Comparison of ENCODE assay signal across 15 cellular contexts in the genomic region with DNA sequence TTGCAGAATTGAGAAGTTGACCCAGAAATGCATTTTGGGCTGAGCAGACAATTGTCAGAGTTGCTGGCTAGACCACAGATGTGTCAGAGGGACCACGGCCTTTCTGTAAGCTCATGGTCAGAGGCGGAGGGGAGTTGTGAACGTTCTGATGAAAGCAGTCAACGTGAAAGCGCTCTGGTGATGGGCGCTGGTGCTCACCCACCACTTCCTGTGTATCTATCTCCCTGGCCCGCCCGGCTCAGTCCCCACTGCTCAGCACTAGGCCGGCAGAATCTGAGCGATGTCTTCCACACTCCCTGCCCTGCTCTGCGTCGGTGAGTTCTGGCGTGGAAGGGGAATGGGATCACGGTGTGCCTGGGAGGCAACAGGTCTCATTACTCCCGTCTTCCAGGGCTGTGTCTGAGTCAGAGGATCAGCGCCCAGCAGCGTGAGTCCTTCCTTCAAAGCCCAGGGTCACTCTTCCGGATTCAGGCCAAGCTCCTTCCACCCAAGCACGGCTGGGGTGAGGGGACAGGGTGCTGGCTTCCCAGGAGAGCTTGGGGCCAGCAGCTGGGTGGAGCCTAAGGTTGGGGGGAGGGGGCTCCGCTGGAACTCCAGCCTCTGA. TPM values are rescaled to one million over a fixed set of nuclear protein-coding genes. Genes with fewer than 3 reads are reported as not detected.
DNase-seq lines count a peak whose midpoint lies in the region; ATAC-seq and TF ChIP-seq lines count a peak whose summit lies in the region.
"Had no signal": no experiment of that assay in that cellular context is flagged by ENCODE, and none has a peak within 500 bp of the region (broad histone marks: within the 10 kb centered on the region; RNA-seq: fewer than 3 reads in every experiment).

A gene with protein sequence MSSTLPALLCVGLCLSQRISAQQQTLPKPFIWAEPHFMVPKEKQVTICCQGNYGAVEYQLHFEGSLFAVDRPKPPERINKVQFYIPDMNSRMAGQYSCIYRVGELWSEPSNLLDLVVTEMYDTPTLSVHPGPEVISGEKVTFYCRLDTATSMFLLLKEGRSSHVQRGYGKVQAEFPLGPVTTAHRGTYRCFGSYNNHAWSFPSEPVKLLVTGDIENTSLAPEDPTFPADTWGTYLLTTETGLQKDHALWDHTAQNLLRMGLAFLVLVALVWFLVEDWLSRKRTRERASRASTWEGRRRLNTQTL (plus strand): TSS at position 241 of the 604 bp plus-strand sequence. CDS start 40 bp downstream, at position 281.

- H3K79me2 ChIP-seq in MM.1S (ENCODE audit: low read length) (no peaks in the 10 kb centered on the region), smooth muscle cell (ENCODE audit: low read depth) (no peaks in the 10 kb centered on the region)

- H3K9ac ChIP-seq in MM.1S (ENCODE audit: low read length) (no peak within 1 kb of the TSS), smooth muscle cell (ENCODE audit: low read depth) (peak within 1 kb of the TSS; percentile 29)

- WGBS in smooth muscle cell (ENCODE audit: low lambda C conversion rate) = 47% methylated on average over 20 of the region's 20 CpGs

- no peak for TF ChIP-seq CTCF in MM.1S (IDR thresholded peaks at IDR 0.05; ENCODE audit: low read length)
- TF ChIP-seq CTCF in smooth muscle cell (IDR thresholded peaks at IDR 0.05; ENCODE audit: borderline replicate concordance, insufficient read depth, poor library complexity, severe bottlenecking) = no peak
- no peak for TF ChIP-seq CTCF in left lung (IDR thresholded peaks at IDR 0.05)

- H4K20me1 ChIP-seq in MM.1S (ENCODE audit: insufficient read depth, low read length) = no peaks in the 10 kb centered on the region
- H4K20me1 ChIP-seq in smooth muscle cell (ENCODE audit: low read depth) = no peaks in the 10 kb centered on the region

- H3K36me3 ChIP-seq in MM.1S (replicated peaks; ENCODE audit: insufficient read depth, low read length) = no peaks in the 10 kb centered on the region
- no peaks in the 10 kb centered on the region for H3K36me3 ChIP-seq in smooth muscle cell (ENCODE audit: low read depth)
- no peaks in the 10 kb centered on the region for H3K36me3 ChIP-seq in left lung
- H3K36me3 ChIP-seq: thoracic aorta had no signal

- no peak within 1 kb of the TSS for H3K27ac ChIP-seq in MM.1S (ENCODE audit: low read length)
- H3K27ac ChIP-seq in smooth muscle cell (ENCODE audit: low read depth) = peak within 1 kb of the TSS; percentile 64
- H3K27ac ChIP-seq in left lung = no peak within 1 kb of the TSS
- H3K27ac ChIP-seq: thoracic aorta had no signal

- intact Hi-C loops in left lung (cut with DNase I) = no loop called here

- H3K4me1 Mint-ChIP-seq in effector memory CD8-positive, alpha-beta T cell (ENCODE audit: low read depth in 2 of 2) = peaks cover 0 to 10% of the 10 kb centered on the region in 2 donors
- H3K4me1 Mint-ChIP-seq in stimulated activated naive B cell treated with anti-CD40 and anti-IgM and Interleukin-4, amounts not matched to agents 10 μg/mL and 1 μg/mL and 100 μg/mL, for 72 hours = no peaks in the 10 kb centered on the region
- H3K4me1 Mint-ChIP-seq: brain had no signal

- H3K9me3 ChIP-seq in MM.1S (replicated peaks; ENCODE audit: insufficient read depth, low read length) = no peaks in the 10 kb centered on the region
- no peaks in the 10 kb centered on the region for H3K9me3 ChIP-seq in smooth muscle cell (replicated peaks; ENCODE audit: low read depth)
- no peaks in the 10 kb centered on the region for H3K9me3 ChIP-seq in left lung
- H3K9me3 ChIP-seq: thoracic aorta had no signal

- H3K4me2 ChIP-seq in MM.1S (ENCODE audit: low read depth, low read length) = no peak within 1 kb of the TSS
- peak within 1 kb of the TSS; percentile 49 for H3K4me2 ChIP-seq in smooth muscle cell

- H3K4me3 Mint-ChIP-seq in effector memory CD8-positive, alpha-beta T cell = peak within 1 kb of the TSS; percentile 59 to 77
- H3K4me3 Mint-ChIP-seq in stimulated activated naive B cell treated with anti-CD40 and anti-IgM and Interleukin-4, amounts not matched to agents 10 μg/mL and 1 μg/mL and 100 μg/mL, for 72 hours = no peak within 1 kb of the TSS
- H3K4me3 Mint-ChIP-seq: brain had no signal

- H3K27ac Mint-ChIP-seq in effector memory CD8-positive, alpha-beta T cell = peak within 1 kb of the TSS; percentile 69 to 80
- no peak within 1 kb of the TSS for H3K27ac Mint-ChIP-seq in stimulated activated naive B cell treated with anti-CD40 and anti-IgM and Interleukin-4, amounts not matched to agents 10 μg/mL and 1 μg/mL and 100 μg/mL, for 72 hours
- H3K27ac Mint-ChIP-seq: brain had no signal

- H2AFZ ChIP-seq in MM.1S (ENCODE audit: low read length) = peak within 1 kb of the TSS; percentile 42; the same call in 1 of the 2 replicates
- peak within 1 kb of the TSS; percentile 76 for H2AFZ ChIP-seq in smooth muscle cell (ENCODE audit: low read depth)

- peaks cover 0 to 9% of the 10 kb centered on the region in 2 donors for H3K27me3 Mint-ChIP-seq in effector memory CD8-positive, alpha-beta T cell
- peaks cover 14 to 28% of the 10 kb centered on the region in 2 donors for H3K27me3 Mint-ChIP-seq in stimulated activated naive B cell treated with anti-CD40 and anti-IgM and Interleukin-4, amounts not matched to agents 10 μg/mL and 1 μg/mL and 100 μg/mL, for 72 hours

- no peaks in the 10 kb centered on the region for H3K9me2 ChIP-seq in MM.1S (replicated peaks; ENCODE audit: insufficient read depth, low read length)

- DNase-seq in Daoy (ENCODE audit: low read depth) = peak; percentile 68
- no peak for DNase-seq in MM.1S
- peak in 2 of 3 experiments; percentile 8 to 35 for DNase-seq in effector memory CD8-positive, alpha-beta T cell
- DNase-seq in smooth muscle cell (lab: John Stamatoyannopoulos, UW; ENCODE audit: unreplicated experiment) = no peak
- no peak for DNase-seq in left lung
- DNase-seq in stimulated activated naive B cell treated with anti-CD40 and anti-IgM and Interleukin-4, amounts not matched to agents 10 μg/mL and 1 μg/mL and 100 μg/mL, for 72 hours = no peak
- no peak for DNase-seq in HCEC 1CT
- no peak for DNase-seq in GF-D8 (lab: John Stamatoyannopoulos, UW)
- DNase-seq: head of caudate nucleus, KBM-7, mammary epithelial cell, NCI-H2107 had no signal

- H3K4me3 ChIP-seq in MM.1S (ENCODE audit: low read length) (no peak within 1 kb of the TSS), smooth muscle cell (no peak within 1 kb of the TSS), left lung (no peak within 1 kb of the TSS)
- H3K4me3 ChIP-seq: thoracic aorta had no signal

- H3F3A ChIP-seq in MM.1S (ENCODE audit: insufficient read depth, low read length) = no peaks in the 10 kb centered on the region
- H3F3A ChIP-seq in smooth muscle cell (ENCODE audit: low read depth) = peaks cover 5% of the 10 kb centered on the region

- H3K36me3 Mint-ChIP-seq in effector memory CD8-positive, alpha-beta T cell (ENCODE audit: insufficient read depth) = peaks cover 7% of the 10 kb centered on the region
- no peaks in the 10 kb centered on the region for H3K36me3 Mint-ChIP-seq in stimulated activated naive B cell treated with anti-CD40 and anti-IgM and Interleukin-4, amounts not matched to agents 10 μg/mL and 1 μg/mL and 100 μg/mL, for 72 hours
- H3K36me3 Mint-ChIP-seq: brain had no signal

- peaks cover 41% of the 10 kb centered on the region for H3K27me3 ChIP-seq in MM.1S (replicated peaks; ENCODE audit: insufficient read depth, low read length)
- H3K27me3 ChIP-seq in smooth muscle cell (ENCODE audit: low read depth) = no peaks in the 10 kb centered on the region
- peaks cover 0 to 38% of the 10 kb centered on the region in 2 donors for H3K27me3 ChIP-seq in left lung

- peaks cover 0 to 2% of the 10 kb centered on the region in 2 donors for H3K9me3 Mint-ChIP-seq in effector memory CD8-positive, alpha-beta T cell
- H3K9me3 Mint-ChIP-seq in stimulated activated naive B cell treated with anti-CD40 and anti-IgM and Interleukin-4, amounts not matched to agents 10 μg/mL and 1 μg/mL and 100 μg/mL, for 72 hours = no peaks in the 10 kb centered on the region

- no peaks in the 10 kb centered on the region for H3K4me1 ChIP-seq in MM.1S (ENCODE audit: low read length)
- H3K4me1 ChIP-seq in smooth muscle cell (ENCODE audit: low read depth) = no peaks in the 10 kb centered on the region
- H3K4me1 ChIP-seq in left lung = peaks cover 0 to 3% of the 10 kb centered on the region in 2 donors

- ATAC-seq in effector memory CD8-positive, alpha-beta T cell (replicated peaks) = peak; percentile 83
- no peak for ATAC-seq in left lung
- ATAC-seq in stimulated activated naive B cell treated with anti-CD40 and anti-IgM and Interleukin-4, amounts not matched to agents 10 μg/mL and 1 μg/mL and 100 μg/mL, for 72 hours (replicated peaks) = no peak

RNA-seq across cellular contexts. Expression of the gene that starts here (rescaled TPM):
- 0.17 and 5.4 TPM in 2 replicates for total RNA-seq in Daoy (2014; rRNA removed; shearing (Covaris generic))
- 1.7 TPM in 1 of 2 replicates, not detected in the other for total RNA-seq in smooth muscle cell
- polyA plus RNA-seq in smooth muscle cell = 0.64 TPM in 1 of 2 replicates, not detected in the other
- total RNA-seq in left lung = 1 to 10 TPM in 1 of 2 donors, under 1 TPM in 1; 0.73 to 2.6 TPM
- total RNA-seq: mammary epithelial cell; T-helper 2 cell treated with Interferon-gamma antibody and Interleukin-4, amounts not matched to agents 100 ng/mL and 5 ng/mL, for 36 hours had no signal
- polyA plus RNA-seq: mammary epithelial cell had no signal

Comparison
In these comparisons a context has a peak if more than half of its experiments do, and no peak if none do; other contexts are left out.
1. DNase-seq: peak in Daoy (single experiment) and effector memory CD8-positive, alpha-beta T cell (2 of 3); none in MM.1S (single experiment), smooth muscle cell (single experiment), left lung (0 of 2), stimulated activated naive B cell treated with anti-CD40 and anti-IgM and Interleukin-4, amounts not matched to agents 10 μg/mL and 1 μg/mL and 100 μg/mL, for 72 hours (single experiment), HCEC 1CT (single experiment) and GF-D8 (single experiment).
2. H3K4me3 Mint-ChIP-seq: peak in effector memory CD8-positive, alpha-beta T cell (2 of 2); none in stimulated activated naive B cell treated with anti-CD40 and anti-IgM and Interleukin-4, amounts not matched to agents 10 μg/mL and 1 μg/mL and 100 μg/mL, for 72 hours (0 of 2).